Comparison of ENCODE assay signal across 7 cellular contexts in genomic region chr3:69639851-69640250, GRCh38.
"Had no signal": no experiment of that assay in that cellular context is flagged by ENCODE, and none has a peak within 500 bp of the region (broad histone marks: within the 10 kb centered on the region; RNA-seq: fewer than 3 reads in every experiment).

No MANE protein-coding gene starts in this region.

- H3K4me2 ChIP-seq: KMS-11 had no signal

- H3K27ac Mint-ChIP-seq: IgD-negative memory B cell had no signal

- H3K4me3 Mint-ChIP-seq: IgD-negative memory B cell had no signal

- H3K9ac ChIP-seq: KMS-11 had no signal

- H3K27ac ChIP-seq: HL-60, KMS-11 had no signal

- FAIRE-seq: HTR-8/SVneo had no signal

- DNase-seq: Karpas-422, KBM-7, KG1 had no signal
